ENCODE assay signal across 9 cellular contexts in genomic region chr19:15091918-15092753, GRCh38. TPM values are rescaled to one million over a fixed set of nuclear protein-coding genes. Genes with fewer than 3 reads are reported as not detected.
DNase-seq lines count a peak whose midpoint lies in the region; ATAC-seq and TF ChIP-seq lines count a peak whose summit lies in the region.
"Had no signal": no experiment of that assay in that cellular context is flagged by ENCODE, and none has a peak within 500 bp of the region (broad histone marks: within the 10 kb centered on the region; RNA-seq: fewer than 3 reads in every experiment).

No MANE protein-coding gene starts in this region.

- H3K4me3 ChIP-seq in BE2C (ENCODE audit: low read depth, low read length) (no peak overlapping the region; the same call in 1 of the 2 replicates), H7 (ENCODE audit: insufficient read depth, low read depth, low read length) (no peak overlapping the region)

- DNase-seq in BE2C (peak; percentile 44), H7 (peak; percentile 67), NCI-H748 (lab: John Stamatoyannopoulos, UW; ENCODE audit: unreplicated experiment) (peak; percentile 55), foreskin keratinocyte (peak in 1 of 2 donors; percentile 35), pons (ENCODE audit: low spot score) (peak; percentile 47)
- DNase-seq in activated CD8-positive, alpha-beta memory T cell treated with anti-CD3 and anti-CD28 coated beads, Interleukin-2, amount 50 U/mL, for 1 hour (ENCODE audit: extremely low read depth) = peak; percentile 24

- H3K27me3 ChIP-seq in BE2C = no peaks in the 10 kb centered on the region
- no peaks in the 10 kb centered on the region for H3K27me3 ChIP-seq in H7 (ENCODE audit: control insufficient read depth, insufficient read depth, low read length)
- H3K27me3 ChIP-seq in foreskin keratinocyte = no peaks in the 10 kb centered on the region

- H3K36me3 ChIP-seq in BE2C (no peaks in the 10 kb centered on the region), H7 (replicated peaks; ENCODE audit: control insufficient read depth, insufficient read depth, low read length) (no peaks in the 10 kb centered on the region)

- TF ChIP-seq CTCF in BE2C (IDR thresholded peaks at IDR 0.05; ENCODE audit: low read depth, low read length) (peak; percentile 71), foreskin keratinocyte (conservative IDR thresholded peaks at IDR 0.05) (peak; percentile 65)

- H3K4me1 ChIP-seq in BE2C (no peaks in the 10 kb centered on the region), foreskin keratinocyte (no peaks in the 10 kb centered on the region)

- H3K9me3 ChIP-seq in BE2C = no peaks in the 10 kb centered on the region

- no peak overlapping the region for H3K27ac ChIP-seq in foreskin keratinocyte

- no peak for ATAC-seq in foreskin keratinocyte
- no peak for ATAC-seq in GM21528 (IDR thresholded peaks at IDR 0.05; ENCODE audit: low FRiP score, unreplicated experiment)
- no peak for ATAC-seq in HG03108 (IDR thresholded peaks at IDR 0.05; ENCODE audit: unreplicated experiment)

RNA-seq across cellular contexts. Expression of gene OR1I1, which starts 10.1 kb away (rescaled TPM):
- polyA plus RNA-seq in BE2C (2012; ENCODE audit: insufficient read depth, insufficient read length, low read depth) = not detected
- not detected in 2 replicates for total RNA-seq in H7 (2014; rRNA removed; shearing (Covaris generic))
- total RNA-seq in foreskin keratinocyte = not detected in 2 replicates
- polyA plus RNA-seq in foreskin keratinocyte = not detected in 2 replicates
- total RNA-seq: lower leg skin had no signal

RNA-seq across cellular contexts. Expression of gene SYDE1, which starts 15.1 kb away (rescaled TPM):
- polyA plus RNA-seq in BE2C (2012; ENCODE audit: insufficient read depth, insufficient read length, low read depth) = 6.4 TPM
- total RNA-seq in H7 (2014; rRNA removed; shearing (Covaris generic)) = 13.7 and 17.5 TPM in 2 replicates
- total RNA-seq in foreskin keratinocyte = 12.0 and 14.2 TPM in 2 replicates
- 9.6 and 11.4 TPM in 2 replicates for polyA plus RNA-seq in foreskin keratinocyte

RNA-seq across cellular contexts. Expression of gene CASP14, which starts 42.9 kb away (rescaled TPM):
- not detected for polyA plus RNA-seq in BE2C (2012; ENCODE audit: insufficient read depth, insufficient read length, low read depth)
- not detected in 2 replicates for total RNA-seq in H7 (2014; rRNA removed; shearing (Covaris generic))
- 0.07 and 0.10 TPM in 2 replicates for total RNA-seq in foreskin keratinocyte
- polyA plus RNA-seq in foreskin keratinocyte = 0.07 TPM in 1 of 2 replicates, not detected in the other
